In genomic region chr11:86118201-86118600, GRCh38 we compare ENCODE assay signal across 13 cellular contexts.
"Had no signal": no experiment of that assay in that cellular context is flagged by ENCODE, and none has a peak within 500 bp of the region (broad histone marks: within the 10 kb centered on the region; RNA-seq: fewer than 3 reads in every experiment).

No MANE protein-coding gene starts in this region.

- H3K9me3 Mint-ChIP-seq: nephron progenitor cell, WTC11 had no signal

- H3K4me3 ChIP-seq: esophagus squamous epithelium, right lobe of liver, tibial artery, uterus had no signal

- H3K36me3 ChIP-seq: esophagus squamous epithelium, right lobe of liver, tibial artery, uterus had no signal

- H3K36me3 Mint-ChIP-seq: WTC11 had no signal

- H3K4me1 ChIP-seq: uterus had no signal

- H3K9me3 ChIP-seq: esophagus squamous epithelium, right lobe of liver, tibial artery, uterus had no signal

- H3K4me3 Mint-ChIP-seq: nephron progenitor cell, T-helper 17 cell, WTC11 had no signal

- H3K27ac Mint-ChIP-seq: nephron progenitor cell, T-helper 17 cell, WTC11 had no signal

- H3K27me3 ChIP-seq: esophagus squamous epithelium, right lobe of liver, tibial artery, uterus had no signal

- ATAC-seq: right lobe of liver, T-helper 17 cell, WTC11 had no signal

- DNase-seq: activated CD4-positive, alpha-beta T cell treated with anti-CD3 and anti-CD28 coated beads, Interleukin-2, amount 50 U/mL, for 48 hours; activated naive CD4-positive, alpha-beta T cell; effector CD8-positive, alpha-beta T cell; esophagus squamous epithelium; hypothalamus; mesendoderm; nephron progenitor cell; occipital lobe; right lobe of liver; T-helper 17 cell; tibial artery; uterus had no signal

- H3K4me1 Mint-ChIP-seq: nephron progenitor cell, WTC11 had no signal

- H3K27ac ChIP-seq: esophagus squamous epithelium, right lobe of liver, uterus had no signal
